Comparison of ENCODE assay signal across 22 cellular contexts in the genomic region with DNA sequence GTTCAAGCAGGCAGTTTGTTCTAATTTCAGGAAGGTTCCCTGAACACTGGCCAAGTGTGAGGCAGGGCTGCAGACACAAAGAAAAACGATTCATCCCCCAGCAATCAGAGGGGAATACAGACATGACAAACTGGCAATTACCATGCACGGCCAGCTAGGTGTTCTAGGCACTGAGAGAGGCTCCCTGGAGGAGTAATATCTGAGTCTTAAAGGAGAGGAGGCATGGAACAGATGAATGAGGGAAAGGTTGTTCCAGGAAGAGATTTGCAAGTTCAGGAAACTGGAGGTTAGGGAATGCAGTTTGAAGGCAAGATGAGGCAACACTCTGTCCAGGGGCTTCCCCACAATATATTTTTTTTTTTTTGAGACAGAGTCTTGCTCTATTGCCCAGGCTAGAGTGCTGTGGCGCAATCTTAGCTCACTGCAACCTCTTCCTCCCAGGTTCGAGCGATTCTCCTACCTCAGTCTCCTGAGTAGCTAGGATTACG. TPM values are rescaled to one million over a fixed set of nuclear protein-coding genes. Genes with fewer than 3 reads are reported as not detected.
DNase-seq lines count a peak whose midpoint lies in the region; ATAC-seq and TF ChIP-seq lines count a peak whose summit lies in the region.
"Had no signal": no experiment of that assay in that cellular context is flagged by ENCODE, and none has a peak within 500 bp of the region (broad histone marks: within the 10 kb centered on the region; RNA-seq: fewer than 3 reads in every experiment).

No MANE protein-coding gene starts in this region.

- no peaks in the 10 kb centered on the region for H3K27me3 ChIP-seq in Panc1 (ENCODE audit: control insufficient read depth, insufficient read depth, low read length)
- no peaks in the 10 kb centered on the region for H3K27me3 ChIP-seq in tibial nerve
- H3K27me3 ChIP-seq: BLaER1, breast epithelium, esophagus squamous epithelium, ovary had no signal

- in situ Hi-C loops in Panc1 (cut with HindIII; ENCODE audit: low pct_unique_long_range_greater_than_20kb, low sequenced_read_pairs), result no loop called here

- TF ChIP-seq CTCF in Panc1 (IDR thresholded peaks at IDR 0.05) (no peak), coronary artery (IDR thresholded peaks at IDR 0.05) (no peak), tibial nerve (IDR thresholded peaks at IDR 0.05) (no peak)

- 0 out of 2 replicates have a peak, but pooled peaks have one; percentile 60 for ATAC-seq in Panc1
- ATAC-seq: activated naive CD8-positive, alpha-beta T cell treated with anti-CD3 and anti-CD28 coated beads, Interleukin-2, amount 50 U/mL, for 24 hours; Right ventricle myocardium inferior; stimulated activated naive CD8-positive, alpha-beta T cell treated with anti-CD3 and anti-CD28 coated beads, Interleukin-15, amount 100 ng/mL, for 72 hours had no signal

- H3K27ac ChIP-seq in Panc1 (ENCODE audit: low read length) (no peak overlapping the region), substantia nigra (ENCODE audit: low read depth, low read length, poor library complexity, severe bottlenecking) (peak overlapping the region; percentile 3), coronary artery (no peak overlapping the region), tibial nerve (no peak overlapping the region)
- H3K27ac ChIP-seq: BLaER1, breast epithelium, esophagus squamous epithelium, ovary had no signal

- POLR2A ChIA-PET in Panc1 (lab: Charles Lee), result interaction anchor here (0.6 kb wide), 1 partner anchor 50 kb away, joined by 18 read pairs; no protein-coding TSS in a partner anchor

- no peak for TF ChIP-seq EP300 in tibial nerve (IDR thresholded peaks at IDR 0.05)

- no peaks in the 10 kb centered on the region for H3K9me3 ChIP-seq in Panc1 (ENCODE audit: control insufficient read depth, insufficient read depth, low read depth, low read length)
- no peaks in the 10 kb centered on the region for H3K9me3 ChIP-seq in tibial nerve
- H3K9me3 ChIP-seq: BLaER1, breast epithelium, esophagus squamous epithelium, ovary had no signal

- peak; percentile 12 for DNase-seq in NCI-H2029 (lab: John Stamatoyannopoulos, UW)
- DNase-seq in NCI-H2029 treated with DMSO at 0.1 percent for 48 hours (lab: John Stamatoyannopoulos, UW), result no peak
- no peak for DNase-seq in Panc1 (ENCODE audit: low read depth, low spot score)
- peak; percentile 35 for DNase-seq in globus pallidus (ENCODE audit: low spot score)
- DNase-seq in substantia nigra (lab: John Stamatoyannopoulos, UW), result peak in 2 of 49 donors; percentile 9 to 50
- DNase-seq in coronary artery (ENCODE audit: low spot score), result no peak
- no peak for DNase-seq in ecto neural progenitor cell (ENCODE audit: low spot score)
- no peak for DNase-seq in tibial nerve (ENCODE audit: low spot score in 2 of 2)
- DNase-seq: activated CD4-positive, alpha-beta T cell treated with anti-CD3 and anti-CD28 coated beads, Interleukin-2, amount 10 ng/mL, durations not matched to agents 24 days and 14 days; activated CD8-positive, alpha-beta memory T cell treated with anti-CD3 and anti-CD28 coated beads, Interleukin-2, amount 50 U/mL, for 4 hours; activated naive CD8-positive, alpha-beta T cell treated with anti-CD3 and anti-CD28 coated beads, Interleukin-2, amount 50 U/mL, for 24 hours; effector CD4-positive, alpha-beta T cell; esophagus squamous epithelium; NCI-H1694 treated with DMSO at 0.1 percent for 48 hours; NCI-H510A; ovary; stimulated activated CD4-positive, alpha-beta T cell treated with anti-CD3 and anti-CD28 coated beads, Interleukin-2, amount 100 ng/mL, for 48 hours; stimulated activated naive CD8-positive, alpha-beta T cell treated with anti-CD3 and anti-CD28 coated beads, Interleukin-15, amount 100 ng/mL, for 72 hours; T-helper 1 cell had no signal

- H3K4me1 ChIP-seq in Panc1 (ENCODE audit: control insufficient read depth, insufficient read depth, low read length), result no peaks in the 10 kb centered on the region
- H3K4me1 ChIP-seq in tibial nerve, result no peaks in the 10 kb centered on the region
- H3K4me1 ChIP-seq: breast epithelium had no signal

- no TSS peak for BruUV-seq in Panc1 (replicated peaks; lab: Mats Ljungman, UMichigan)

- 65 to 69% methylated on average over 6 of the region's 6 CpGs for WGBS in tibial nerve, 2 donors

- CTCF ChIA-PET in Panc1 (lab: Charles Lee), result no interaction called here

- intact Hi-C loops in Panc1 (cut with micrococcal nuclease; ENCODE audit: unreplicated experiment), result no loop called here

- no peak for TF ChIP-seq POLR2A in tibial nerve (IDR thresholded peaks at IDR 0.05)

- no peaks in the 10 kb centered on the region for H3K36me3 ChIP-seq in Panc1 (ENCODE audit: control insufficient read depth, insufficient read depth, low read length)
- no peaks in the 10 kb centered on the region for H3K36me3 ChIP-seq in tibial nerve
- H3K36me3 ChIP-seq: BLaER1, breast epithelium, esophagus squamous epithelium, ovary had no signal

- H3K4me3 ChIP-seq in Panc1 (ENCODE audit: low read depth in 2 of 2, low read length in 2 of 2) (no peak overlapping the region), coronary artery (no peak overlapping the region), tibial nerve (no peak overlapping the region)
- H3K4me3 ChIP-seq: BLaER1, breast epithelium, esophagus squamous epithelium, ovary had no signal

RNA-seq across cellular contexts. Expression of gene RRAGD, which starts 11.1 kb away (rescaled TPM):
- total RNA-seq in Panc1 (2021; ENCODE audit: unreplicated experiment), result 27.8 TPM
- 10.4 TPM for polyA plus RNA-seq in Panc1 (2012; ENCODE audit: insufficient read length)
- 10 to 100 TPM; 10.9 to 21.3 (median 15.2) TPM for total RNA-seq in tibial nerve

RNA-seq across cellular contexts. Expression of gene ANKRD6, which starts 32.0 kb away (rescaled TPM):
- total RNA-seq in Panc1 (2021; ENCODE audit: unreplicated experiment), result 2.4 TPM
- 2.6 TPM for polyA plus RNA-seq in Panc1 (2012; ENCODE audit: insufficient read length)
- 10 to 100 TPM; 10.1 to 22.8 (median 13.0) TPM for total RNA-seq in tibial nerve

RNA-seq across cellular contexts. Expression of gene UBE2J1, which starts 48.4 kb away (rescaled TPM):
- total RNA-seq in Panc1 (2021; ENCODE audit: unreplicated experiment) (30.5 TPM), tibial nerve (10 to 100 TPM; 25.3 to 30.4 (median 26.7) TPM)
- polyA plus RNA-seq in Panc1 (2012; ENCODE audit: insufficient read length), result 20.2 TPM

Comparison
In these comparisons a context has a peak if more than half of its experiments do, and no peak if none do; other contexts are left out.
1. DNase-seq: peak in NCI-H2029 (single experiment) and globus pallidus (single experiment); none in NCI-H2029 treated with DMSO at 0.1 percent for 48 hours (single experiment), Panc1 (single experiment), coronary artery (single experiment), ecto neural progenitor cell (single experiment) and tibial nerve (0 of 2).